ENCODE assay signal across 22 cellular contexts in genomic region chr2:230254152-230254881, GRCh38. TPM values are rescaled to one million over a fixed set of nuclear protein-coding genes. Genes with fewer than 3 reads are reported as not detected.
DNase-seq lines count a peak whose midpoint lies in the region; ATAC-seq, FAIRE-seq and TF ChIP-seq lines count a peak whose summit lies in the region.
"Had no signal": no experiment of that assay in that cellular context is flagged by ENCODE, and none has a peak within 500 bp of the region (broad histone marks: within the 10 kb centered on the region; RNA-seq: fewer than 3 reads in every experiment).

No MANE protein-coding gene starts in this region.

- no peak overlapping the region for H3K4me3 ChIP-seq in OCI-LY7 (ENCODE audit: low read depth, low read length, poor library complexity, severe bottlenecking)
- H3K4me3 ChIP-seq: colonic mucosa, pancreas, right lobe of liver, testis had no signal

- H3K36me3 Mint-ChIP-seq in CD4-positive, alpha-beta T cell (ENCODE audit: low read depth) = peaks cover 8% of the 10 kb centered on the region
- peaks cover 34% of the 10 kb centered on the region for H3K36me3 Mint-ChIP-seq in activated CD8-positive, alpha-beta T cell treated with anti-CD3 and anti-CD28 coated beads for 36 hours (ENCODE audit: low read depth)
- peaks cover 5% of the 10 kb centered on the region for H3K36me3 Mint-ChIP-seq in central memory CD8-positive, alpha-beta T cell (ENCODE audit: insufficient read depth)

- no peak for TF ChIP-seq POLR2A in GM12891 (IDR thresholded peaks at IDR 0.05; ENCODE audit: low read depth, low read length)

- no TSS peak for BruUV-seq in OCI-LY7 (replicated peaks; lab: Mats Ljungman, UMichigan)

- peaks cover 7% of the 10 kb centered on the region for H3K4me1 ChIP-seq in OCI-LY7 (ENCODE audit: insufficient read depth, low read length, poor library complexity, severe bottlenecking)
- H3K4me1 ChIP-seq: colonic mucosa, pancreas, right lobe of liver, testis had no signal

- peak in 3 of 10 experiments; percentile 12 to 37 (median 20) for DNase-seq in CD4-positive, alpha-beta T cell
- DNase-seq in GM12891 (ENCODE audit: insufficient read length, low spot score) (no peak), HUDEP-2 (lab: John Stamatoyannopoulos, UW; ENCODE audit: unreplicated experiment in 76 of 76) (no peak), NCI-H1436 treated with DMSO at 0.1 percent for 48 hours (lab: John Stamatoyannopoulos, UW) (no peak), OCI-LY7 (ENCODE audit: low spot score) (no peak)
- peak; percentile 76 for DNase-seq in activated CD8-positive, alpha-beta T cell treated with anti-CD3 and anti-CD28 coated beads for 36 hours
- DNase-seq in central memory CD8-positive, alpha-beta T cell (ENCODE audit: low spot score in 2 of 2) = no peak
- DNase-seq: activated CD4-positive, CD25-positive, alpha-beta regulatory T cell treated with anti-CD3 and anti-CD28 coated beads, Interleukin-2, amount 50 U/mL, for 72 hours; activated gamma-delta T cell treated with Interleukin-2 at 50 U/mL for 16 hours; colonic mucosa; foreskin fibroblast; HFFc6; hippocampal formation; mammary epithelial cell; NCI-H1092 treated with DMSO at 0.1 percent for 48 hours; NCI-H524; pancreas; right lobe of liver; testis had no signal

- no peak overlapping the region for H3K4me3 Mint-ChIP-seq in CD4-positive, alpha-beta T cell
- H3K4me3 Mint-ChIP-seq in activated CD8-positive, alpha-beta T cell treated with anti-CD3 and anti-CD28 coated beads for 36 hours = no peak overlapping the region
- H3K4me3 Mint-ChIP-seq in central memory CD8-positive, alpha-beta T cell = no peak overlapping the region
- H3K4me3 Mint-ChIP-seq: HFFc6; T-helper 1 cell treated with Interleukin-12 subunit alpha and Interleukin-12 subunit beta and Interleukin-4 antibody, amounts not matched to agents 30 μg/mL and 1 μg/mL, for 36 hours had no signal

- H3K4me1 Mint-ChIP-seq in CD4-positive, alpha-beta T cell (ENCODE audit: low read depth) = no peaks in the 10 kb centered on the region
- H3K4me1 Mint-ChIP-seq in activated CD8-positive, alpha-beta T cell treated with anti-CD3 and anti-CD28 coated beads for 36 hours (ENCODE audit: low read depth) = peaks cover 24% of the 10 kb centered on the region
- peaks cover 8% of the 10 kb centered on the region for H3K4me1 Mint-ChIP-seq in central memory CD8-positive, alpha-beta T cell

- CTCF ChIA-PET in CD4-positive, alpha-beta T cell (lab: Charles Lee) = interaction anchor here (1.3 to 1.8 kb wide), 2 partner anchors 8 to 125 kb away, joined by 3 to 5 read pairs; no protein-coding TSS in a partner anchor
- CTCF ChIA-PET in activated CD8-positive, alpha-beta T cell treated with anti-CD3 and anti-CD28 coated beads for 36 hours (lab: Charles Lee) = interaction anchor here (1.2 to 1.5 kb wide), 2 partner anchors 35 to 128 kb away, joined by 3 to 4 read pairs; partner anchors contain the start of gene SP110
- CTCF ChIA-PET in OCI-LY7 (lab: Charles Lee; ENCODE audit: unreplicated experiment) = no interaction called here

- no peak overlapping the region for H3K4me2 ChIP-seq in OCI-LY7 (ENCODE audit: low read length)

- no peaks in the 10 kb centered on the region for H4K20me1 ChIP-seq in OCI-LY7 (ENCODE audit: insufficient read depth, low read length)

- H3K27ac Mint-ChIP-seq in CD4-positive, alpha-beta T cell = no peak overlapping the region
- H3K27ac Mint-ChIP-seq in activated CD8-positive, alpha-beta T cell treated with anti-CD3 and anti-CD28 coated beads for 36 hours = no peak overlapping the region
- no peak overlapping the region for H3K27ac Mint-ChIP-seq in central memory CD8-positive, alpha-beta T cell (ENCODE audit: low read depth)
- H3K27ac Mint-ChIP-seq: HFFc6; T-helper 1 cell treated with Interleukin-12 subunit alpha and Interleukin-12 subunit beta and Interleukin-4 antibody, amounts not matched to agents 30 μg/mL and 1 μg/mL, for 36 hours had no signal

- no peaks in the 10 kb centered on the region for H3K36me3 ChIP-seq in OCI-LY7 (ENCODE audit: insufficient read depth, low read length)
- H3K36me3 ChIP-seq: colonic mucosa, pancreas, right lobe of liver had no signal

- H3K27ac ChIP-seq in CD4-positive, alpha-beta T cell (ENCODE audit: low read depth, low read length) = no peak overlapping the region
- H3K27ac ChIP-seq in OCI-LY7 (ENCODE audit: low read depth, low read length, poor library complexity, severe bottlenecking) = no peak overlapping the region
- H3K27ac ChIP-seq: colonic mucosa, pancreas, right lobe of liver, testis had no signal

- intact Hi-C loops in CD4-positive, alpha-beta T cell (cut with DNase I, micrococcal nuclease) = no loop called here
- intact Hi-C loops in activated CD8-positive, alpha-beta T cell treated with anti-CD3 and anti-CD28 coated beads for 36 hours (cut with micrococcal nuclease) = no loop called here
- intact Hi-C loops in OCI-LY7 (cut with micrococcal nuclease; ENCODE audit: unreplicated experiment) = no loop called here

- H2AFZ ChIP-seq in OCI-LY7 (ENCODE audit: low read length) = no peak overlapping the region

- POLR2A ChIA-PET in CD4-positive, alpha-beta T cell (lab: Charles Lee) = interaction anchor here (0.6 to 4.0 kb wide), 10 partner anchors 8 to 160 kb away, joined by 3 to 24 read pairs (median 4); partner anchors contain the start of genes SP110, SP140 and SP140L
- POLR2A ChIA-PET in activated CD8-positive, alpha-beta T cell treated with anti-CD3 and anti-CD28 coated beads for 36 hours (lab: Charles Lee) = interaction anchor here (0.7 to 1.9 kb wide), 9 partner anchors 9 to 372 kb away, joined by 3 to 5 read pairs (median 4); partner anchors contain the start of gene SP110
- POLR2A ChIA-PET in OCI-LY7 (lab: Charles Lee) = interaction anchor here (0.7 kb wide), 1 partner anchor 14 kb away, joined by 4 read pairs; no protein-coding TSS in a partner anchor

- H3K9me3 ChIP-seq in CD4-positive, alpha-beta T cell (ENCODE audit: control insufficient read depth, low read length) = no peaks in the 10 kb centered on the region
- no peaks in the 10 kb centered on the region for H3K9me3 ChIP-seq in OCI-LY7 (ENCODE audit: low read length)
- H3K9me3 ChIP-seq: colonic mucosa, pancreas, right lobe of liver, testis had no signal

- no peaks in the 10 kb centered on the region for H3K79me2 ChIP-seq in OCI-LY7 (ENCODE audit: insufficient read depth, low read depth, low read length)

- no peaks in the 10 kb centered on the region for H3K9me2 ChIP-seq in OCI-LY7 (ENCODE audit: insufficient read depth, low read length)

- FAIRE-seq in GM12891 (lab: Jason Lieb, UNC) = peak; percentile 20
- FAIRE-seq: keratinocyte, pancreas had no signal

- peak; percentile 84 for ATAC-seq in CD4-positive, alpha-beta T cell (ENCODE audit: poor library complexity)
- ATAC-seq in activated CD8-positive, alpha-beta T cell treated with anti-CD3 and anti-CD28 coated beads for 36 hours = peak; percentile 72
- peak; percentile 76 for ATAC-seq in central memory CD8-positive, alpha-beta T cell (replicated peaks; ENCODE audit: extremely low read depth, poor library complexity, severe bottlenecking)
- ATAC-seq: pancreas, right lobe of liver, Right ventricle myocardium inferior had no signal

- no peaks in the 10 kb centered on the region for H3K9me3 Mint-ChIP-seq in CD4-positive, alpha-beta T cell
- peaks cover 4% of the 10 kb centered on the region for H3K9me3 Mint-ChIP-seq in activated CD8-positive, alpha-beta T cell treated with anti-CD3 and anti-CD28 coated beads for 36 hours
- no peaks in the 10 kb centered on the region for H3K9me3 Mint-ChIP-seq in central memory CD8-positive, alpha-beta T cell
- H3K9me3 Mint-ChIP-seq: HFFc6; T-helper 1 cell treated with Interleukin-12 subunit alpha and Interleukin-12 subunit beta and Interleukin-4 antibody, amounts not matched to agents 30 μg/mL and 1 μg/mL, for 36 hours had no signal

- no peak for TF ChIP-seq CTCF in CD4-positive, alpha-beta T cell (IDR thresholded peaks at IDR 0.05)
- no peak for TF ChIP-seq CTCF in activated CD8-positive, alpha-beta T cell treated with anti-CD3 and anti-CD28 coated beads for 36 hours (IDR thresholded peaks at IDR 0.05)
- TF ChIP-seq CTCF in OCI-LY7 (conservative IDR thresholded peaks at IDR 0.05; ENCODE audit: low read length) = no peak

- H3K27me3 ChIP-seq in CD4-positive, alpha-beta T cell (ENCODE audit: control insufficient read depth, insufficient read depth, low read length) = no peaks in the 10 kb centered on the region
- H3K27me3 ChIP-seq: colonic mucosa, pancreas, right lobe of liver, testis had no signal

- no peaks in the 10 kb centered on the region for H3K27me3 Mint-ChIP-seq in CD4-positive, alpha-beta T cell
- no peaks in the 10 kb centered on the region for H3K27me3 Mint-ChIP-seq in activated CD8-positive, alpha-beta T cell treated with anti-CD3 and anti-CD28 coated beads for 36 hours
- H3K27me3 Mint-ChIP-seq in central memory CD8-positive, alpha-beta T cell = no peaks in the 10 kb centered on the region

TF ChIP-seq in GM12891, 5 proteins besides CTCF, POLR2A, EP300 and RAD21:
- TF ChIP-seq POLR2AphosphoS5 (IDR thresholded peaks at IDR 0.05; ENCODE audit: low read depth, low read length) (no peak), SPI1 (IDR thresholded peaks at IDR 0.05; ENCODE audit: low read depth, low read length) (no peak), POU2F2 (IDR thresholded peaks at IDR 0.05; ENCODE audit: low read depth, low read length) (no peak), PAX5 (IDR thresholded peaks at IDR 0.05; ENCODE audit: insufficient read depth, low read length, severe bottlenecking) (no peak), TAF1 (IDR thresholded peaks at IDR 0.05; ENCODE audit: low read depth, low read length) (no peak)

RNA-seq across cellular contexts. Expression of gene SP140, which starts 28.8 kb away (rescaled TPM):
- total RNA-seq in CD4-positive, alpha-beta T cell = 10 to 100 TPM; 51.2 to 55.1 TPM
- polyA plus RNA-seq in GM12891 (2012; ENCODE audit: low read depth, missing spikeins) = 54.9 TPM
- total RNA-seq in activated CD8-positive, alpha-beta T cell treated with anti-CD3 and anti-CD28 coated beads for 36 hours = 10 to 100 TPM; 78.1 to 78.3 TPM
- 4.3 and 4.8 TPM in 2 replicates for total RNA-seq in OCI-LY7 (2014; rRNA removed; shearing (Covaris generic))
- 4.4 and 6.4 TPM in 2 replicates for total RNA-seq in OCI-LY7 (2022)

RNA-seq across cellular contexts. Expression of gene SP110, which starts 34.5 kb away (rescaled TPM):
- 10 to 100 TPM; 59.4 to 63.7 TPM for total RNA-seq in CD4-positive, alpha-beta T cell
- polyA plus RNA-seq in GM12891 (2012; ENCODE audit: low read depth, missing spikeins) = 64.0 TPM
- total RNA-seq in activated CD8-positive, alpha-beta T cell treated with anti-CD3 and anti-CD28 coated beads for 36 hours = 10 to 100 TPM; 67.0 to 69.4 TPM
- total RNA-seq in OCI-LY7 (2014; rRNA removed; shearing (Covaris generic)) = 15.7 and 15.8 TPM in 2 replicates
- total RNA-seq in OCI-LY7 (2022) = 9.3 and 13.3 TPM in 2 replicates

Comparison
In these comparisons a context has a peak if more than half of its experiments do, and no peak if none do; other contexts are left out.
1. RNA of gene SP140, which starts 28.8 kb away (total RNA-seq): 78.1 to 78.3 TPM in activated CD8-positive, alpha-beta T cell treated with anti-CD3 and anti-CD28 coated beads for 36 hours and 51.2 to 55.1 TPM in CD4-positive, alpha-beta T cell; 4.3 to 6.4 TPM in OCI-LY7; every median in the first group is over 4 times any median in the second.
2. Peak in every context shown above with its lines, with median percentiles within 50 percentile points of each other: ATAC-seq.